In genomic region chr1:87328121-87329050, GRCh38 we compare ENCODE assay signal across 1 cellular context.
TF ChIP-seq lines count a peak whose summit lies in the region.

A gene with protein sequence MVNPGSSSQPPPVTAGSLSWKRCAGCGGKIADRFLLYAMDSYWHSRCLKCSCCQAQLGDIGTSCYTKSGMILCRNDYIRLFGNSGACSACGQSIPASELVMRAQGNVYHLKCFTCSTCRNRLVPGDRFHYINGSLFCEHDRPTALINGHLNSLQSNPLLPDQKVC (plus strand): TSS chr1:87328880. CDS start chr1:87332016, 3,136 bp downstream.

TF ChIP-seq in K562, 482 proteins besides CTCF, POLR2A, EP300 and RAD21 (continued from another document):
- TF ChIP-seq, protein P1, sequence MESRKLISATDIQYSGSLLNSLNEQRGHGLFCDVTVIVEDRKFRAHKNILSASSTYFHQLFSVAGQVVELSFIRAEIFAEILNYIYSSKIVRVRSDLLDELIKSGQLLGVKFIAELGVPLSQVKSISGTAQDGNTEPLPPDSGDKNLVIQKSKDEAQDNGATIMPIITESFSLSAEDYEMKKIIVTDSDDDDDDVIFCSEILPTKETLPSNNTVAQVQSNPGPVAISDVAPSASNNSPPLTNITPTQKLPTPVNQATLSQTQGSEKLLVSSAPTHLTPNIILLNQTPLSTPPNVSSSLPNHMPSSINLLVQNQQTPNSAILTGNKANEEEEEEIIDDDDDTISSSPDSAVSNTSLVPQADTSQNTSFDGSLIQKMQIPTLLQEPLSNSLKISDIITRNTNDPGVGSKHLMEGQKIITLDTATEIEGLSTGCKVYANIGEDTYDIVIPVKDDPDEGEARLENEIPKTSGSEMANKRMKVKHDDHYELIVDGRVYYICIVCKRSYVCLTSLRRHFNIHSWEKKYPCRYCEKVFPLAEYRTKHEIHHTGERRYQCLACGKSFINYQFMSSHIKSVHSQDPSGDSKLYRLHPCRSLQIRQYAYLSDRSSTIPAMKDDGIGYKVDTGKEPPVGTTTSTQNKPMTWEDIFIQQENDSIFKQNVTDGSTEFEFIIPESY (CRISPR knock-in tag; IDR thresholded peaks at IDR 0.05), result no peak
- TF ChIP-seq KLF13 (tag; IDR thresholded peaks at IDR 0.05; ENCODE audit: borderline replicate concordance, low read depth) (no peak), KDM5B (IDR thresholded peaks at IDR 0.05; ENCODE audit: insufficient replicate concordance, low read depth, low read length) (peak; percentile 70), TAF7 (tag; IDR thresholded peaks at IDR 0.05) (0 out of 2 replicates have a peak, but pooled peaks have one; percentile 54), ZFP30 (CRISPR knock-in tag; IDR thresholded peaks at IDR 0.05; ENCODE audit: borderline replicate concordance) (no peak), MXI1 (IDR thresholded peaks at IDR 0.05; ENCODE audit: low read depth, low read length) (peak; percentile 54; the same call in 1 of the 2 replicates), ZBTB17 (CRISPR knock-in tag; IDR thresholded peaks at IDR 0.05) (peak; percentile 42; the same call in 1 of the 2 replicates), SMAD4 (CRISPR knock-in tag; conservative IDR thresholded peaks at IDR 0.05) (peak; percentile 90), HNRNPLL (IDR thresholded peaks at IDR 0.05; ENCODE audit: low read depth, low read length, poor library complexity, severe bottlenecking) (peak; percentile 47), PTBP1 (IDR thresholded peaks at IDR 0.05; ENCODE audit: low read depth, low read length) (no peak), JUND (IDR thresholded peaks at IDR 0.05; ENCODE audit: borderline replicate concordance, low read depth, low read length) (peak; percentile 38), JUND (tag; IDR thresholded peaks at IDR 0.05; ENCODE audit: borderline replicate concordance, low read depth, low read length) (no peak), SMAD3 (CRISPR knock-in tag; conservative IDR thresholded peaks at IDR 0.05) (no peak), CREM (IDR thresholded peaks at IDR 0.05; ENCODE audit: low read depth) (peak; percentile 87), FOSL1 (tag; conservative IDR thresholded peaks at IDR 0.05) (0 out of 2 replicates have a peak, but pooled peaks have one; percentile 28), NONO (IDR thresholded peaks at IDR 0.05; ENCODE audit: low read depth in 2 of 2, low read length in 1 of 2) (peak; percentile 72 to 90), ZFX (CRISPR knock-in tag; IDR thresholded peaks at IDR 0.05) (peak; percentile 42), POLR2H (tag; IDR thresholded peaks at IDR 0.05; ENCODE audit: low read depth) (peak; percentile 93), MECOM (CRISPR knock-in tag; IDR thresholded peaks at IDR 0.05) (no peak), RBM17 (IDR thresholded peaks at IDR 0.05; ENCODE audit: borderline replicate concordance, low read depth, low read length) (no peak), HNRNPH1 (optimal IDR thresholded peaks at IDR 0.05; ENCODE audit: low read depth, low read length) (no peak), RBFOX2 (IDR thresholded peaks at IDR 0.05; ENCODE audit: low read depth, low read length) (peak; percentile 94), FOXJ2 (tag; IDR thresholded peaks at IDR 0.05) (no peak), ZKSCAN1 (IDR thresholded peaks at IDR 0.05; ENCODE audit: low read depth, low read length) (no peak), NFIC (IDR thresholded peaks at IDR 0.05) (peak; percentile 2; the same call in 1 of the 2 replicates), POLR2G (IDR thresholded peaks at IDR 0.05; ENCODE audit: low read depth, low read length) (peak; percentile 92), MTA2 (IDR thresholded peaks at IDR 0.05; ENCODE audit: low read depth) (no peak), GABPA (tag; conservative IDR thresholded peaks at IDR 0.05; ENCODE audit: low read depth) (0 out of 2 replicates have a peak, but pooled peaks have one; percentile 44), BHLHE40 (IDR thresholded peaks at IDR 0.05; ENCODE audit: low read length) (peak; percentile 69), POU5F1 (IDR thresholded peaks at IDR 0.05; ENCODE audit: borderline replicate concordance, low read depth, low read length, partially characterized antibody) (no peak), ZSCAN32 (CRISPR knock-in tag; IDR thresholded peaks at IDR 0.05) (peak; percentile 70; the same call in 1 of the 2 replicates), MAFG (tag; conservative IDR thresholded peaks at IDR 0.05) (no peak), TBP (optimal IDR thresholded peaks at IDR 0.05; ENCODE audit: low read depth, low read length) (peak; percentile 92), ZNF253 (CRISPR knock-in tag; conservative IDR thresholded peaks at IDR 0.05) (no peak), MEF2A (IDR thresholded peaks at IDR 0.05; ENCODE audit: control insufficient read depth, low read depth, low read length) (no peak), PBX2 (CRISPR knock-in tag; IDR thresholded peaks at IDR 0.05; ENCODE audit: low read depth) (no peak), PBX2 (tag; conservative IDR thresholded peaks at IDR 0.05; ENCODE audit: low read depth) (peak; percentile 69), MEIS2 (IDR thresholded peaks at IDR 0.05; ENCODE audit: partially characterized antibody) (peak; percentile 43), GABPB1 (CRISPR knock-in tag; IDR thresholded peaks at IDR 0.05) (peak; percentile 10; the same call in 1 of the 2 replicates), ZFP36 (IDR thresholded peaks at IDR 0.05; ENCODE audit: low read depth, low read length, partially characterized antibody) (no peak), PRMT5 (CRISPR knock-in tag; IDR thresholded peaks at IDR 0.05) (no peak), ASH1L (IDR thresholded peaks at IDR 0.05; ENCODE audit: borderline replicate concordance, low read depth, partially characterized antibody) (peak; percentile 76), CEBPG (CRISPR knock-in tag; IDR thresholded peaks at IDR 0.05) (peak; percentile 91), CEBPG (tag; conservative IDR thresholded peaks at IDR 0.05 in 1 of 2, IDR thresholded peaks at IDR 0.05 in 1 of 2) (peak; percentile 90 to 97), ZNF212 (CRISPR knock-in tag; IDR thresholded peaks at IDR 0.05) (no peak), RBM15 (IDR thresholded peaks at IDR 0.05; ENCODE audit: insufficient read depth, low read length) (no peak), PHF8 (IDR thresholded peaks at IDR 0.05; ENCODE audit: borderline replicate concordance, low read length) (peak; percentile 84; the same call in 1 of the 2 replicates), ZNF589 (CRISPR knock-in tag; IDR thresholded peaks at IDR 0.05; ENCODE audit: low read depth) (peak; percentile 53; the same call in 1 of the 2 replicates), ZNF764 (CRISPR knock-in tag; IDR thresholded peaks at IDR 0.05; ENCODE audit: low read depth) (no peak), STAT5B (CRISPR knock-in tag; IDR thresholded peaks at IDR 0.05) (no peak)
- TF ChIP-seq, protein P2, sequence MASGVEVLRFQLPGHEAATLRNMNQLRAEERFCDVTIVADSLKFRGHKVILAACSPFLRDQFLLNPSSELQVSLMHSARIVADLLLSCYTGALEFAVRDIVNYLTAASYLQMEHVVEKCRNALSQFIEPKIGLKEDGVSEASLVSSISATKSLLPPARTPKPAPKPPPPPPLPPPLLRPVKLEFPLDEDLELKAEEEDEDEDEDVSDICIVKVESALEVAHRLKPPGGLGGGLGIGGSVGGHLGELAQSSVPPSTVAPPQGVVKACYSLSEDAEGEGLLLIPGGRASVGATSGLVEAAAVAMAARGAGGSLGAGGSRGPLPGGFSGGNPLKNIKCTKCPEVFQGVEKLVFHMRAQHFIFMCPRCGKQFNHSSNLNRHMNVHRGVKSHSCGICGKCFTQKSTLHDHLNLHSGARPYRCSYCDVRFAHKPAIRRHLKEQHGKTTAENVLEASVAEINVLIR (CRISPR knock-in tag; IDR thresholded peaks at IDR 0.05), result peak; percentile 72
- TF ChIP-seq, protein P3, sequence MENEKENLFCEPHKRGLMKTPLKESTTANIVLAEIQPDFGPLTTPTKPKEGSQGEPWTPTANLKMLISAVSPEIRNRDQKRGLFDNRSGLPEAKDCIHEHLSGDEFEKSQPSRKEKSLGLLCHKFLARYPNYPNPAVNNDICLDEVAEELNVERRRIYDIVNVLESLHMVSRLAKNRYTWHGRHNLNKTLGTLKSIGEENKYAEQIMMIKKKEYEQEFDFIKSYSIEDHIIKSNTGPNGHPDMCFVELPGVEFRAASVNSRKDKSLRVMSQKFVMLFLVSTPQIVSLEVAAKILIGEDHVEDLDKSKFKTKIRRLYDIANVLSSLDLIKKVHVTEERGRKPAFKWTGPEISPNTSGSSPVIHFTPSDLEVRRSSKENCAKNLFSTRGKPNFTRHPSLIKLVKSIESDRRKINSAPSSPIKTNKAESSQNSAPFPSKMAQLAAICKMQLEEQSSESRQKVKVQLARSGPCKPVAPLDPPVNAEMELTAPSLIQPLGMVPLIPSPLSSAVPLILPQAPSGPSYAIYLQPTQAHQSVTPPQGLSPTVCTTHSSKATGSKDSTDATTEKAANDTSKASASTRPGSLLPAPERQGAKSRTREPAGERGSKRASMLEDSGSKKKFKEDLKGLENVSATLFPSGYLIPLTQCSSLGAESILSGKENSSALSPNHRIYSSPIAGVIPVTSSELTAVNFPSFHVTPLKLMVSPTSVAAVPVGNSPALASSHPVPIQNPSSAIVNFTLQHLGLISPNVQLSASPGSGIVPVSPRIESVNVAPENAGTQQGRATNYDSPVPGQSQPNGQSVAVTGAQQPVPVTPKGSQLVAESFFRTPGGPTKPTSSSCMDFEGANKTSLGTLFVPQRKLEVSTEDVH (IDR thresholded peaks at IDR 0.05; ENCODE audit: low read depth, partially characterized antibody), result no peak
- TF ChIP-seq, protein P4, sequence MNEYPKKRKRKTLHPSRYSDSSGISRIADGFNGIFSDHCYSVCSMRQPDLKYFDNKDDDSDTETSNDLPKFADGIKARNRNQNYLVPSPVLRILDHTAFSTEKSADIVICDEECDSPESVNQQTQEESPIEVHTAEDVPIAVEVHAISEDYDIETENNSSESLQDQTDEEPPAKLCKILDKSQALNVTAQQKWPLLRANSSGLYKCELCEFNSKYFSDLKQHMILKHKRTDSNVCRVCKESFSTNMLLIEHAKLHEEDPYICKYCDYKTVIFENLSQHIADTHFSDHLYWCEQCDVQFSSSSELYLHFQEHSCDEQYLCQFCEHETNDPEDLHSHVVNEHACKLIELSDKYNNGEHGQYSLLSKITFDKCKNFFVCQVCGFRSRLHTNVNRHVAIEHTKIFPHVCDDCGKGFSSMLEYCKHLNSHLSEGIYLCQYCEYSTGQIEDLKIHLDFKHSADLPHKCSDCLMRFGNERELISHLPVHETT (CRISPR knock-in tag; conservative IDR thresholded peaks at IDR 0.05 in 1 of 2, IDR thresholded peaks at IDR 0.05 in 1 of 2), result peak in 1 of 2 experiments; percentile 83; a peak in 2 of 4 replicates
- TF ChIP-seq, protein P5, sequence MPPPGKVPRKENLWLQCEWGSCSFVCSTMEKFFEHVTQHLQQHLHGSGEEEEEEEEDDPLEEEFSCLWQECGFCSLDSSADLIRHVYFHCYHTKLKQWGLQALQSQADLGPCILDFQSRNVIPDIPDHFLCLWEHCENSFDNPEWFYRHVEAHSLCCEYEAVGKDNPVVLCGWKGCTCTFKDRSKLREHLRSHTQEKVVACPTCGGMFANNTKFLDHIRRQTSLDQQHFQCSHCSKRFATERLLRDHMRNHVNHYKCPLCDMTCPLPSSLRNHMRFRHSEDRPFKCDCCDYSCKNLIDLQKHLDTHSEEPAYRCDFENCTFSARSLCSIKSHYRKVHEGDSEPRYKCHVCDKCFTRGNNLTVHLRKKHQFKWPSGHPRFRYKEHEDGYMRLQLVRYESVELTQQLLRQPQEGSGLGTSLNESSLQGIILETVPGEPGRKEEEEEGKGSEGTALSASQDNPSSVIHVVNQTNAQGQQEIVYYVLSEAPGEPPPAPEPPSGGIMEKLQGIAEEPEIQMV (tag; conservative IDR thresholded peaks at IDR 0.05; ENCODE audit: low read depth), result no peak
- TF ChIP-seq, protein P6, sequence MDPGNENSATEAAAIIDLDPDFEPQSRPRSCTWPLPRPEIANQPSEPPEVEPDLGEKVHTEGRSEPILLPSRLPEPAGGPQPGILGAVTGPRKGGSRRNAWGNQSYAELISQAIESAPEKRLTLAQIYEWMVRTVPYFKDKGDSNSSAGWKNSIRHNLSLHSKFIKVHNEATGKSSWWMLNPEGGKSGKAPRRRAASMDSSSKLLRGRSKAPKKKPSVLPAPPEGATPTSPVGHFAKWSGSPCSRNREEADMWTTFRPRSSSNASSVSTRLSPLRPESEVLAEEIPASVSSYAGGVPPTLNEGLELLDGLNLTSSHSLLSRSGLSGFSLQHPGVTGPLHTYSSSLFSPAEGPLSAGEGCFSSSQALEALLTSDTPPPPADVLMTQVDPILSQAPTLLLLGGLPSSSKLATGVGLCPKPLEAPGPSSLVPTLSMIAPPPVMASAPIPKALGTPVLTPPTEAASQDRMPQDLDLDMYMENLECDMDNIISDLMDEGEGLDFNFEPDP (CRISPR knock-in tag; IDR thresholded peaks at IDR 0.05), result no peak
- TF ChIP-seq, protein P7, sequence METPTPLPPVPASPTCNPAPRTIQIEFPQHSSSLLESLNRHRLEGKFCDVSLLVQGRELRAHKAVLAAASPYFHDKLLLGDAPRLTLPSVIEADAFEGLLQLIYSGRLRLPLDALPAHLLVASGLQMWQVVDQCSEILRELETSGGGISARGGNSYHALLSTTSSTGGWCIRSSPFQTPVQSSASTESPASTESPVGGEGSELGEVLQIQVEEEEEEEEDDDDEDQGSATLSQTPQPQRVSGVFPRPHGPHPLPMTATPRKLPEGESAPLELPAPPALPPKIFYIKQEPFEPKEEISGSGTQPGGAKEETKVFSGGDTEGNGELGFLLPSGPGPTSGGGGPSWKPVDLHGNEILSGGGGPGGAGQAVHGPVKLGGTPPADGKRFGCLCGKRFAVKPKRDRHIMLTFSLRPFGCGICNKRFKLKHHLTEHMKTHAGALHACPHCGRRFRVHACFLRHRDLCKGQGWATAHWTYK (CRISPR knock-in tag; IDR thresholded peaks at IDR 0.05), result 0 out of 2 replicates have a peak, but pooled peaks have one; percentile 33
- TF ChIP-seq, protein P8, sequence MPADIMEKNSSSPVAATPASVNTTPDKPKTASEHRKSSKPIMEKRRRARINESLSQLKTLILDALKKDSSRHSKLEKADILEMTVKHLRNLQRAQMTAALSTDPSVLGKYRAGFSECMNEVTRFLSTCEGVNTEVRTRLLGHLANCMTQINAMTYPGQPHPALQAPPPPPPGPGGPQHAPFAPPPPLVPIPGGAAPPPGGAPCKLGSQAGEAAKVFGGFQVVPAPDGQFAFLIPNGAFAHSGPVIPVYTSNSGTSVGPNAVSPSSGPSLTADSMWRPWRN (IDR thresholded peaks at IDR 0.05; ENCODE audit: low read depth), result no peak
